ENCODE assay signal across 31 cellular contexts in genomic region chr6:63798378-63798777, GRCh38.
"Had no signal": no experiment of that assay in that cellular context is flagged by ENCODE, and none has a peak within 500 bp of the region (broad histone marks: within the 10 kb centered on the region; RNA-seq: fewer than 3 reads in every experiment).

No MANE protein-coding gene starts in this region.

- H3K27me3 ChIP-seq: adrenal gland, ascending aorta, body of pancreas, brain microvascular endothelial cell, breast epithelium had no signal

- H3K4me1 ChIP-seq: adrenal gland, ascending aorta, body of pancreas, breast epithelium had no signal

- H3K4me3 ChIP-seq: adrenal gland, ascending aorta, body of pancreas, breast epithelium, cardiac muscle cell had no signal

- DNase-seq: activated effector memory CD4-positive, alpha-beta T cell treated with anti-CD3 and anti-CD28 coated beads, Interleukin-2, amount 50 U/mL, for 16 hours; activated effector memory CD4-positive, alpha-beta T cell treated with Interleukin-2 at 50 U/mL for 16 hours; activated gamma-delta T cell; activated gamma-delta T cell treated with Interleukin-2 at 50 U/mL for 16 hours; activated naive CD4-positive, alpha-beta T cell; activated naive CD4-positive, alpha-beta T cell treated with anti-CD3 and anti-CD28 coated beads for 36 hours; activated naive CD4-positive, alpha-beta T cell treated with anti-CD3 and anti-CD28 coated beads, Interleukin-2, amount 10 ng/mL, durations not matched to agents 7 days and 5 days; activated naive CD4-positive, alpha-beta T cell treated with anti-CD3 and anti-CD28 coated beads, Interleukin-2, amount 50 U/mL, for 16 hours; activated naive CD4-positive, alpha-beta T cell treated with Interleukin-2 at 50 U/mL for 16 hours; activated naive CD8-positive, alpha-beta T cell treated with anti-CD3 and anti-CD28 coated beads for 36 hours; activated naive CD8-positive, alpha-beta T cell treated with anti-CD3 and anti-CD28 coated beads, Interleukin-2, amount 10 ng/mL, durations not matched to agents 7 days and 5 days; activated naive CD8-positive, alpha-beta T cell treated with anti-CD3 and anti-CD28 coated beads, Interleukin-2, amount 50 U/mL, for 24 hours; activated T-cell treated with anti-CD3 and anti-CD28 coated beads, Interleukin-2, amount 50 U/mL, for 24 hours; activated T-cell treated with anti-CD3 and anti-CD28 coated beads, Interleukin-2, amount 50 U/mL, for 4 hours; activated T-cell treated with anti-CD3 and anti-CD28 coated beads, Interleukin-2, amount 50 U/mL, for 48 hours; activated T-cell treated with anti-CD3 and anti-CD28 coated beads, Interleukin-2, amount 50 U/mL, for 72 hours; adrenal gland; amniotic stem cell; amygdala; anterior cingulate cortex; aorta; body of pancreas; brain microvascular endothelial cell; caudate nucleus; central memory CD4-positive, alpha-beta T cell; cerebellar nuclear complex had no signal

- H3K9me3 ChIP-seq: adrenal gland, ascending aorta, body of pancreas, breast epithelium had no signal

- H3K27ac ChIP-seq: adrenal gland, ascending aorta, body of pancreas, brain microvascular endothelial cell, breast epithelium, cardiac muscle cell had no signal

- ATAC-seq: activated naive CD4-positive, alpha-beta T cell treated with anti-CD3 and anti-CD28 coated beads, Interleukin-2, amount 50 U/mL, for 72 hours; activated naive CD8-positive, alpha-beta T cell treated with anti-CD3 and anti-CD28 coated beads, Interleukin-2, amount 50 U/mL, for 24 hours; activated T-cell treated with anti-CD3 and anti-CD28 coated beads, Interleukin-2, amount 50 U/mL, for 4 hours; activated T-cell treated with anti-CD3 and anti-CD28 coated beads, Interleukin-2, amount 50 U/mL, for 72 hours; activated T-helper 17 cell treated with anti-CD3 and anti-CD28 coated beads, Interleukin-2, amount 50 U/mL, for 72 hours; body of pancreas had no signal

- H3K36me3 ChIP-seq: adrenal gland, ascending aorta, brain microvascular endothelial cell, breast epithelium, cardiac muscle cell had no signal
